8 cellular contexts compared by ENCODE assay signal in genomic region chrX:120310861-120311631, GRCh38. TPM values are rescaled to one million over a fixed set of nuclear protein-coding genes. Genes with fewer than 3 reads are reported as not detected.
DNase-seq lines count a peak whose midpoint lies in the region; ATAC-seq and TF ChIP-seq lines count a peak whose summit lies in the region.

Gene TMEM255A, minus strand, starts transcription at chrX:120311461. Its CDS starts 152 bp downstream, at chrX:120311309.

- TF ChIP-seq EP300 in SK-N-SH (IDR thresholded peaks at IDR 0.05; ENCODE audit: borderline replicate concordance in 1 of 2, low read depth in 1 of 2, low read length in 1 of 2) = no peak

- peak within 1 kb of the TSS; percentile 27 to 54 for H3K4me3 ChIP-seq in SK-N-SH (ENCODE audit: low read depth in 2 of 2, low read length in 1 of 2)
- peak within 1 kb of the TSS; percentile 33 for H3K4me3 ChIP-seq in fibroblast of the aortic adventitia (ENCODE audit: low read depth, low read length)

- no peaks in the 10 kb centered on the region for H3K9me3 ChIP-seq in SK-N-SH

- H4K20me1 ChIP-seq in SK-N-SH (ENCODE audit: insufficient read depth) = no peaks in the 10 kb centered on the region

- POLR2A ChIA-PET in SK-N-SH (lab: Yijun Ruan, JAX) = no interaction called here

- no peaks in the 10 kb centered on the region for H3K79me2 ChIP-seq in SK-N-SH (ENCODE audit: insufficient read depth)

- no peak within 1 kb of the TSS for H3K9ac ChIP-seq in SK-N-SH

- 24% methylated on average over 39 of the region's 48 CpGs for WGBS in SK-N-SH (ENCODE audit: low lambda C conversion rate)

- TF ChIP-seq RAD21 in SK-N-SH (IDR thresholded peaks at IDR 0.05; ENCODE audit: low read length) = no peak

- no peaks in the 10 kb centered on the region for H3K9me2 ChIP-seq in SK-N-SH

- no peak within 1 kb of the TSS for H3K27ac ChIP-seq in SK-N-SH (ENCODE audit: low read depth in 2 of 2, low read length in 1 of 2)

- H3K27me3 ChIP-seq in SK-N-SH (ENCODE audit: insufficient read depth) = peaks cover 75% of the 10 kb centered on the region

- TF ChIP-seq CTCF in SK-N-SH (IDR thresholded peaks at IDR 0.05) = no peak
- TF ChIP-seq CTCF in fibroblast of the aortic adventitia (IDR thresholded peaks at IDR 0.05; ENCODE audit: insufficient read depth, low read length) = no peak

- no peaks in the 10 kb centered on the region for H3F3A ChIP-seq in SK-N-SH (replicated peaks; ENCODE audit: insufficient read depth)

- H3K4me2 ChIP-seq in SK-N-SH = peak within 1 kb of the TSS; percentile 70; the same call in 1 of the 2 replicates

- CTCF ChIA-PET in SK-N-SH (lab: Yijun Ruan, JAX) = interaction anchor here (1.1 to 1.5 kb wide), 2 partner anchors 10 to 30 kb away, joined by 3 to 4 read pairs; no protein-coding TSS in a partner anchor

- DNase-seq in Right ventricle myocardium inferior (ENCODE audit: missing footprints) (peak; percentile 58), cardiac septum (ENCODE audit: low spot score) (no peak), SK-N-SH (peak; percentile 47), fibroblast of the aortic adventitia (ENCODE audit: low read depth) (no peak), occipital lobe (lab: John Stamatoyannopoulos, UW) (peak; percentile 2)

- peak; percentile 76 for ATAC-seq in Right ventricle myocardium inferior
- ATAC-seq in GM21737 (IDR thresholded peaks at IDR 0.05; ENCODE audit: unreplicated experiment) = no peak
- ATAC-seq in GM18868 (IDR thresholded peaks at IDR 0.05; ENCODE audit: unreplicated experiment) = no peak
- no peak for ATAC-seq in GM21381 (IDR thresholded peaks at IDR 0.05; ENCODE audit: unreplicated experiment)

- intact Hi-C loops in Right ventricle myocardium inferior (cut with DNase I) = loop anchor here (10.0 kb wide), 1 partner anchor 144 kb away; no protein-coding TSS in a partner anchor
- intact Hi-C loops in cardiac septum (cut with DNase I) = no loop called here

- H2AFZ ChIP-seq in SK-N-SH (ENCODE audit: low read depth) = no peak within 1 kb of the TSS

- peaks cover 0 to 8% of the 10 kb centered on the region in 2 experiments; a peak in 1 of 4 replicates for H3K4me1 ChIP-seq in SK-N-SH (ENCODE audit: control insufficient read depth in 1 of 2, insufficient read depth in 2 of 2, low read depth in 1 of 2, low read length in 1 of 2)

- no peaks in the 10 kb centered on the region for H3K36me3 ChIP-seq in SK-N-SH (replicated peaks in 1 of 2; ENCODE audit: control insufficient read depth in 1 of 2, insufficient read depth in 2 of 2, low read length in 1 of 2)

TF ChIP-seq in SK-N-SH, 30 proteins besides CTCF, POLR2A, EP300 and RAD21:
- no peak for TF ChIP-seq FOSL2 (IDR thresholded peaks at IDR 0.05; ENCODE audit: borderline replicate concordance, low read depth)
- no peak for TF ChIP-seq CHD2 (IDR thresholded peaks at IDR 0.05; ENCODE audit: low read length, partially characterized antibody)
- TF ChIP-seq SMC3 (IDR thresholded peaks at IDR 0.05; ENCODE audit: low read depth, low read length) = no peak
- TF ChIP-seq RXRA (IDR thresholded peaks at IDR 0.05; ENCODE audit: borderline replicate concordance, low read depth) = no peak
- no peak for TF ChIP-seq FOXM1 (IDR thresholded peaks at IDR 0.05; ENCODE audit: low read depth)
- TF ChIP-seq MEF2A (IDR thresholded peaks at IDR 0.05; ENCODE audit: borderline replicate concordance, low read depth) = no peak
- TF ChIP-seq TAF1 (IDR thresholded peaks at IDR 0.05; ENCODE audit: borderline replicate concordance, low read depth, low read length) = no peak
- no peak for TF ChIP-seq USF1 (IDR thresholded peaks at IDR 0.05; ENCODE audit: borderline replicate concordance, low read depth)
- TF ChIP-seq JUND (IDR thresholded peaks at IDR 0.05) = no peak
- TF ChIP-seq EZH2phosphoT487 (IDR thresholded peaks at IDR 0.05; ENCODE audit: borderline replicate concordance, low read depth) = no peak
- no peak for TF ChIP-seq YY1 (IDR thresholded peaks at IDR 0.05; ENCODE audit: low read depth)
- TF ChIP-seq, protein P1, sequence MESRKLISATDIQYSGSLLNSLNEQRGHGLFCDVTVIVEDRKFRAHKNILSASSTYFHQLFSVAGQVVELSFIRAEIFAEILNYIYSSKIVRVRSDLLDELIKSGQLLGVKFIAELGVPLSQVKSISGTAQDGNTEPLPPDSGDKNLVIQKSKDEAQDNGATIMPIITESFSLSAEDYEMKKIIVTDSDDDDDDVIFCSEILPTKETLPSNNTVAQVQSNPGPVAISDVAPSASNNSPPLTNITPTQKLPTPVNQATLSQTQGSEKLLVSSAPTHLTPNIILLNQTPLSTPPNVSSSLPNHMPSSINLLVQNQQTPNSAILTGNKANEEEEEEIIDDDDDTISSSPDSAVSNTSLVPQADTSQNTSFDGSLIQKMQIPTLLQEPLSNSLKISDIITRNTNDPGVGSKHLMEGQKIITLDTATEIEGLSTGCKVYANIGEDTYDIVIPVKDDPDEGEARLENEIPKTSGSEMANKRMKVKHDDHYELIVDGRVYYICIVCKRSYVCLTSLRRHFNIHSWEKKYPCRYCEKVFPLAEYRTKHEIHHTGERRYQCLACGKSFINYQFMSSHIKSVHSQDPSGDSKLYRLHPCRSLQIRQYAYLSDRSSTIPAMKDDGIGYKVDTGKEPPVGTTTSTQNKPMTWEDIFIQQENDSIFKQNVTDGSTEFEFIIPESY (IDR thresholded peaks at IDR 0.05; ENCODE audit: borderline replicate concordance, low read depth) = no peak
- TF ChIP-seq RCOR1 (IDR thresholded peaks at IDR 0.05; ENCODE audit: low read length) = no peak
- no peak for TF ChIP-seq GATA2 (CRISPR knock-in tag; IDR thresholded peaks at IDR 0.05)
- no peak for TF ChIP-seq MXI1 (IDR thresholded peaks at IDR 0.05; ENCODE audit: low read depth, low read length)
- no peak for TF ChIP-seq RFX5 (IDR thresholded peaks at IDR 0.05; ENCODE audit: low read length)

RNA-seq across cellular contexts. Expression of gene TMEM255A, which starts in this region (rescaled TPM):
- total RNA-seq in Right ventricle myocardium inferior = 0.97 TPM
- total RNA-seq in cardiac septum = 0.48 TPM
- polyA plus RNA-seq in SK-N-SH (2012; rRNA removed) = 0.03 and 0.08 TPM in 2 replicates
- 0.03 and 0.05 TPM in 2 replicates for polyA plus RNA-seq in SK-N-SH (2012; cell fraction: cytosol; rRNA removed)
- polyA plus RNA-seq in SK-N-SH (2012; cell fraction: nucleus; rRNA removed) = 0.02 TPM in 1 of 2 replicates, not detected in the other
- total RNA-seq in fibroblast of the aortic adventitia (ENCODE audit: low replicate concordance) = not detected in 2 replicates
- 1.4 TPM for total RNA-seq in occipital lobe

Comparison
In these comparisons a context has a peak if more than half of its experiments do, and no peak if none do; other contexts are left out.
1. Peak in DNase-seq and ATAC-seq in Right ventricle myocardium inferior; RNA of the gene not detected or under 1 TPM.
2. Peak in DNase-seq, H3K4me3 ChIP-seq and H3K4me2 ChIP-seq in SK-N-SH; RNA of the gene not detected or under 1 TPM.